In the genomic region with DNA sequence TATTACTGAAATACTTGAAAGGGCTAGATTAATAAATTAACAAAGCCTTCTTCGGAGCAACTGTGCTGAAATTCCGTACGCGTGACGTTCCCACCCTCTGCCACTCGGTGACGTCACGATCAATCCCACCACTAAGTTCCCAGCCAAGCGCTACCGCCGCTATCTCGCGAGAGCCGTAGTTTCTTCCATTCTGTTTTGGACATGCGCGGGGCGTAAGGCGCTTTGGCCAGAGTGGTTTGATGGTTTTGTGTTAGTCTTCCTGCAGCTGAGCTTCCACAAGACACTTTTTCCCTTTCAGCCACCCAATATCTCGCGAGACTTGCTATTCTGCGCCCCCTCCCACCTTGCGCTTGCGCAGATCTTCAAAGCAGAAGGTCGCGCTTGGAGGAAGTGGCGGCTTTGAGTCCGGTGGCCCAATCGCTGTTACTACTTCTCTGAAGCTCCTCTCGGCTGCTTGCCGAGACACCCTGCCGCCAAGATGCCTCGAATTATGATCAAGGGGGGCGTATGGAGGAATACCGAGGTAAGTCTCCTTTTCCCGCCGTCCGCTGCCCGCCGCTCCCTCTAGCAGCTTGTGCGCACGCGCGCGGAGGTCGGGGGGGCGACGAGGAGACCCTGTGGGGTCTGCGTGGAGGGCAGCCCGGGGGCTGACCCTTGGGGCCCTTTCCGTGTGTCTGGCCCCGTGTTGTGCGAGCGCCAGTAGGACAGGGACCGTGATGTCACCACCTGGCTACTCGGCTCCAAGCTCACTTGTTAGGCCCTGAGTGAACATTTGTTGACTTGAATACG, we compare ENCODE assay signal across 8 cellular contexts. TPM values are rescaled to one million over a fixed set of nuclear protein-coding genes. Genes with fewer than 3 reads are reported as not detected.
DNase-seq lines count a peak whose midpoint lies in the region; ATAC-seq lines count a peak whose summit lies in the region.

Gene CDC5L (plus strand): TSS at position 361 of the 789 bp plus-strand sequence. CDS start 118 bp downstream, at position 479.

- H3K27me3 Mint-ChIP-seq in CD8-positive, alpha-beta memory T cell, result no peaks in the 10 kb centered on the region

- CTCF ChIA-PET in CD8-positive, alpha-beta memory T cell (lab: Charles Lee), result interaction anchor here (0.8 to 1.5 kb wide), 6 partner anchors 10 to 119 kb away, joined by 3 to 4 read pairs (median 4); no protein-coding TSS in a partner anchor
- CTCF ChIA-PET in activated CD8-positive, alpha-beta memory T cell treated with anti-CD3 and anti-CD28 coated beads for 36 hours (lab: Charles Lee), result interaction anchor here (0.7 to 2.2 kb wide), 4 partner anchors 13 to 618 kb away, joined by 3 to 6 read pairs (median 4); partner anchors contain the start of gene VEGFA

- POLR2A ChIA-PET in CD8-positive, alpha-beta memory T cell (lab: Charles Lee), result interaction anchor here (1.0 kb wide), 1 partner anchor 141 kb away, joined by 4 read pairs; the partner anchor contains the start of gene HSP90AB1
- POLR2A ChIA-PET in activated CD8-positive, alpha-beta memory T cell treated with anti-CD3 and anti-CD28 coated beads for 36 hours (lab: Charles Lee), result interaction anchor here (0.6 to 2.1 kb wide), 3 partner anchors 13 to 141 kb away, joined by 4 to 8 read pairs (median 7); partner anchors contain the start of gene HSP90AB1

- peaks cover 24% of the 10 kb centered on the region for H3K4me1 ChIP-seq in CD8-positive, alpha-beta memory T cell (ENCODE audit: insufficient read depth, low read length)
- H3K4me1 ChIP-seq in effector memory CD4-positive, alpha-beta T cell (ENCODE audit: control insufficient read depth, insufficient read depth, low read length, poor library complexity, severe bottlenecking), result peaks cover 26% of the 10 kb centered on the region

- peaks cover 41 to 48% (median 43%) of the 10 kb centered on the region in 3 donors for H3K4me1 Mint-ChIP-seq in CD8-positive, alpha-beta memory T cell

- no peaks in the 10 kb centered on the region for H3K9me3 Mint-ChIP-seq in CD8-positive, alpha-beta memory T cell

- no peaks in the 10 kb centered on the region for H3K9me3 ChIP-seq in CD8-positive, alpha-beta memory T cell (ENCODE audit: low read length)
- no peaks in the 10 kb centered on the region for H3K9me3 ChIP-seq in effector memory CD4-positive, alpha-beta T cell (ENCODE audit: control insufficient read depth, low read length)

- no peaks in the 10 kb centered on the region for H3K27me3 ChIP-seq in CD8-positive, alpha-beta memory T cell (ENCODE audit: insufficient read depth, low read length, poor library complexity, severe bottlenecking)
- no peaks in the 10 kb centered on the region for H3K27me3 ChIP-seq in effector memory CD4-positive, alpha-beta T cell (replicated peaks; ENCODE audit: control insufficient read depth, insufficient read depth, low read length, poor library complexity, severe bottlenecking)

- peak within 1 kb of the TSS; percentile 96 for H3K27ac ChIP-seq in CD8-positive, alpha-beta memory T cell (ENCODE audit: low read depth, low read length)
- peak within 1 kb of the TSS; percentile 83 for H3K27ac ChIP-seq in effector memory CD4-positive, alpha-beta T cell (ENCODE audit: insufficient read depth, low read length, poor library complexity, severe bottlenecking)

- peaks cover 9% of the 10 kb centered on the region for H3K36me3 ChIP-seq in CD8-positive, alpha-beta memory T cell (ENCODE audit: insufficient read depth, low read length)
- peaks cover 9% of the 10 kb centered on the region for H3K36me3 ChIP-seq in effector memory CD4-positive, alpha-beta T cell (ENCODE audit: control insufficient read depth, insufficient read depth, low read length)

- DNase-seq in CD8-positive, alpha-beta memory T cell, result peak; percentile 82 to 95 (median 93)
- DNase-seq in HT-29 (ENCODE audit: low spot score), result peak; percentile 97
- DNase-seq in NOMO-1 (lab: John Stamatoyannopoulos, UW; ENCODE audit: unreplicated experiment in 2 of 2), result peak; percentile 99
- peak; percentile 85 to 88 (median 86) for DNase-seq in effector memory CD4-positive, alpha-beta T cell
- DNase-seq in lung microvascular endothelial cell (ENCODE audit: low read depth in 2 of 2), result peak; percentile 100
- DNase-seq in stimulated activated CD4-positive, alpha-beta T cell treated with anti-CD3 and anti-CD28 coated beads, TNF-alpha, amount 100 ng/mL, for 48 hours (ENCODE audit: low read depth in 3 of 3), result peak; percentile 90 to 93 (median 92)

- ATAC-seq in GM19468 (IDR thresholded peaks at IDR 0.05; ENCODE audit: extremely low read depth, unreplicated experiment), result peak; percentile 89

- H3K27ac Mint-ChIP-seq in CD8-positive, alpha-beta memory T cell, result peak within 1 kb of the TSS; percentile 87 to 99 (median 97)

- peaks cover 0 to 37% (median 10%) of the 10 kb centered on the region in 3 donors for H3K36me3 Mint-ChIP-seq in CD8-positive, alpha-beta memory T cell

- peak within 1 kb of the TSS; percentile 95 to 99 (median 96) for H3K4me3 Mint-ChIP-seq in CD8-positive, alpha-beta memory T cell

- peak within 1 kb of the TSS; percentile 97 for H3K4me3 ChIP-seq in CD8-positive, alpha-beta memory T cell (ENCODE audit: low read length)
- H3K4me3 ChIP-seq in effector memory CD4-positive, alpha-beta T cell (ENCODE audit: insufficient read depth, low read depth, low read length, poor library complexity, severe bottlenecking), result peak within 1 kb of the TSS; percentile 83

RNA-seq across cellular contexts. Expression of gene CDC5L, which starts in this region (rescaled TPM):
- total RNA-seq in CD8-positive, alpha-beta memory T cell, result 10 to 100 TPM; 27.4 to 29.9 TPM
- polyA plus RNA-seq in CD8-positive, alpha-beta memory T cell, result 14.9 TPM
- total RNA-seq in HT-29 (2014; rRNA removed; shearing (Covaris generic)), result 9.8 and 10.9 TPM in 2 replicates
- 10 to 100 TPM; 28.2 to 28.5 TPM for total RNA-seq in activated CD8-positive, alpha-beta memory T cell treated with anti-CD3 and anti-CD28 coated beads for 36 hours
- total RNA-seq in lung microvascular endothelial cell, result 12.4 and 16.3 TPM in 2 replicates

Comparison
In these comparisons a context has a peak if more than half of its experiments do, and no peak if none do; other contexts are left out.
1. Peak in every context shown above with its lines: DNase-seq, ATAC-seq, H3K4me3 ChIP-seq and H3K27ac ChIP-seq.